Comparison of ENCODE assay signal across 10 cellular contexts in the genomic region with DNA sequence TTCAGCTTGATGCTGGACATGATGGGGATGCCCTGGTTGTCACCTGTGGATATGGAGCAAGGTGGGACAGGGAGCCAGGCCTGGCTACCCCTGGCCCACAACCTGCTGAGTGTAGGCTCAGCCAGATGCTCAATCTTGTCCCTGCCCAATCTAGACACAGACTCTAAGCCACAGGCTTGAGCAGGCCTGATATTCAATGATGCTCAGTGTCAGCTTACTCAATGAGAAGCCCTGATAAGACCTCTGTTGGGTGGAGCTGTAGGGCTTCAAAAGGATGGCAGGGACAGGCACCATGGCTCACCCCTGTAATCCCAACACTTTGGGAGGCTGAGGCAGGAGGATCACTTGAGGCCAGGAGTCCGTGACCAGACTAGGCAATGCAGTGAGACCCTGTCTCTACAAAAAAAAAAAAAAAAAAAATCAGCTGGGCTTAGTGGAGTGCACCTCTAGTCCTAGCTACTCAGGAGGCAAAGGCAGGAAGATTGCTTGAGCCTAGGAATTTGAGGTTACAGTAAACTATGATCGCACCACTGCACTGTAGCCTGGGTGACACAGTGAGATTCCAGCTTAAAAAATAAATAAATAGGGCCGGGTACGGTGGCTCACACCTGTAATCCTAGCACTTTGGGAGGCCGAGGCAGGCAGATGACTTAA. TPM values are rescaled to one million over a fixed set of nuclear protein-coding genes. Genes with fewer than 3 reads are reported as not detected.
DNase-seq lines count a peak whose midpoint lies in the region; ATAC-seq and TF ChIP-seq lines count a peak whose summit lies in the region.
"Had no signal": no experiment of that assay in that cellular context is flagged by ENCODE, and none has a peak within 500 bp of the region (broad histone marks: within the 10 kb centered on the region; RNA-seq: fewer than 3 reads in every experiment).

No MANE protein-coding gene starts in this region.

- no peak for ATAC-seq in activated T-cell treated with anti-CD3 and anti-CD28 coated beads, Interleukin-2, amount 50 U/mL, for 4 hours
- no peak for ATAC-seq in activated B cell treated with CpG ODN at 0.5 μM for 24 hours (ENCODE audit: low read depth)
- no peak for ATAC-seq in left lung

- no peaks in the 10 kb centered on the region for H3K9me3 Mint-ChIP-seq in activated T-cell treated with anti-CD3 and anti-CD28 coated beads, Interleukin-2, amount 50 U/mL, for 24 hours
- no peaks in the 10 kb centered on the region for H3K9me3 Mint-ChIP-seq in activated T-cell treated with anti-CD3 and anti-CD28 coated beads, Interleukin-2, amount 50 U/mL, for 4 hours
- H3K9me3 Mint-ChIP-seq in activated B cell treated with CpG ODN at 0.5 μM for 24 hours (no peaks in the 10 kb centered on the region), neural crest cell (no peaks in the 10 kb centered on the region), osteocyte (ENCODE audit: unreplicated experiment) (no peaks in the 10 kb centered on the region)

- H3K36me3 ChIP-seq in left lung, result peaks cover 0 to 51% of the 10 kb centered on the region in 2 donors

- TF ChIP-seq CTCF in activated B cell treated with CpG ODN at 0.5 μM for 24 hours (IDR thresholded peaks at IDR 0.05) (no peak), neural crest cell (conservative IDR thresholded peaks at IDR 0.05) (no peak), left lung (IDR thresholded peaks at IDR 0.05) (no peak), osteocyte (IDR thresholded peaks at IDR 0.05) (no peak)

- peak overlapping the region; percentile 89 for H3K27ac Mint-ChIP-seq in activated T-cell treated with anti-CD3 and anti-CD28 coated beads, Interleukin-2, amount 50 U/mL, for 24 hours
- H3K27ac Mint-ChIP-seq in activated B cell treated with CpG ODN at 0.5 μM for 24 hours (peak overlapping the region; percentile 66), neural crest cell (ENCODE audit: unreplicated experiment) (no peak overlapping the region), osteocyte (ENCODE audit: unreplicated experiment) (no peak overlapping the region)

- H3K4me1 ChIP-seq in left lung, result peaks cover 7 to 10% of the 10 kb centered on the region in 2 donors

- no peak overlapping the region for H3K4me3 Mint-ChIP-seq in activated T-cell treated with anti-CD3 and anti-CD28 coated beads, Interleukin-2, amount 50 U/mL, for 24 hours
- no peak overlapping the region for H3K4me3 Mint-ChIP-seq in activated T-cell treated with anti-CD3 and anti-CD28 coated beads, Interleukin-2, amount 50 U/mL, for 4 hours
- peak overlapping the region; percentile 4 for H3K4me3 Mint-ChIP-seq in activated B cell treated with CpG ODN at 0.5 μM for 24 hours
- H3K4me3 Mint-ChIP-seq in neural crest cell, result peak overlapping the region; percentile 56
- no peak overlapping the region for H3K4me3 Mint-ChIP-seq in osteocyte (ENCODE audit: unreplicated experiment)

- no peak for DNase-seq in activated T-cell treated with anti-CD3 and anti-CD28 coated beads, Interleukin-2, amount 50 U/mL, for 24 hours
- no peak for DNase-seq in activated T-cell treated with anti-CD3 and anti-CD28 coated beads, Interleukin-2, amount 50 U/mL, for 4 hours
- DNase-seq in activated B cell treated with CpG ODN at 0.5 μM for 24 hours (no peak), neural crest cell (ENCODE audit: low read depth, low spot score) (no peak), left lung (no peak), osteocyte (ENCODE audit: extremely low spot score, unreplicated experiment) (no peak)
- DNase-seq: kidney glomerular epithelial cell, MG63, NCI-H2081 had no signal

- POLR2A ChIA-PET in activated B cell treated with CpG ODN at 0.5 μM for 24 hours (lab: Charles Lee), result interaction anchor here (0.6 to 0.8 kb wide), 2 partner anchors 60 to 104 kb away, joined by 3 read pairs; no protein-coding TSS in a partner anchor

- H3K36me3 Mint-ChIP-seq in activated T-cell treated with anti-CD3 and anti-CD28 coated beads, Interleukin-2, amount 50 U/mL, for 24 hours (ENCODE audit: low read depth), result peaks cover 82% of the 10 kb centered on the region
- H3K36me3 Mint-ChIP-seq in activated T-cell treated with anti-CD3 and anti-CD28 coated beads, Interleukin-2, amount 50 U/mL, for 4 hours (ENCODE audit: insufficient read depth), result peaks cover 7% of the 10 kb centered on the region
- H3K36me3 Mint-ChIP-seq in activated B cell treated with CpG ODN at 0.5 μM for 24 hours (ENCODE audit: low read depth) (peaks cover 20% of the 10 kb centered on the region), neural crest cell (ENCODE audit: low read depth) (peaks cover 3% of the 10 kb centered on the region), osteocyte (ENCODE audit: unreplicated experiment) (peaks cover 7% of the 10 kb centered on the region)

- no peaks in the 10 kb centered on the region for H3K27me3 ChIP-seq in left lung
- H3K27me3 ChIP-seq: MG63 had no signal

- H3K27ac ChIP-seq in left lung, result no peak overlapping the region

- no peak overlapping the region for H3K4me3 ChIP-seq in left lung
- H3K4me3 ChIP-seq: MG63 had no signal

- intact Hi-C loops in activated B cell treated with CpG ODN at 0.5 μM for 24 hours (cut with micrococcal nuclease) (no loop called here), left lung (cut with DNase I) (no loop called here)

- H3K4me1 Mint-ChIP-seq in activated T-cell treated with anti-CD3 and anti-CD28 coated beads, Interleukin-2, amount 50 U/mL, for 24 hours (ENCODE audit: low read depth), result peaks cover 36% of the 10 kb centered on the region
- H3K4me1 Mint-ChIP-seq in activated T-cell treated with anti-CD3 and anti-CD28 coated beads, Interleukin-2, amount 50 U/mL, for 4 hours (ENCODE audit: low read depth), result peaks cover 30% of the 10 kb centered on the region
- peaks cover 30% of the 10 kb centered on the region for H3K4me1 Mint-ChIP-seq in activated B cell treated with CpG ODN at 0.5 μM for 24 hours
- peaks cover 22% of the 10 kb centered on the region for H3K4me1 Mint-ChIP-seq in neural crest cell
- H3K4me1 Mint-ChIP-seq in osteocyte (ENCODE audit: unreplicated experiment), result peaks cover 10% of the 10 kb centered on the region

- no peaks in the 10 kb centered on the region for H3K27me3 Mint-ChIP-seq in activated T-cell treated with anti-CD3 and anti-CD28 coated beads, Interleukin-2, amount 50 U/mL, for 24 hours
- no peaks in the 10 kb centered on the region for H3K27me3 Mint-ChIP-seq in activated T-cell treated with anti-CD3 and anti-CD28 coated beads, Interleukin-2, amount 50 U/mL, for 4 hours (ENCODE audit: low read depth)
- H3K27me3 Mint-ChIP-seq in activated B cell treated with CpG ODN at 0.5 μM for 24 hours (no peaks in the 10 kb centered on the region), neural crest cell (ENCODE audit: low read depth) (peaks cover 4% of the 10 kb centered on the region), osteocyte (ENCODE audit: unreplicated experiment) (no peaks in the 10 kb centered on the region)

- H3K9me3 ChIP-seq in left lung, result no peaks in the 10 kb centered on the region
- H3K9me3 ChIP-seq: MG63 had no signal

- CTCF ChIA-PET in activated B cell treated with CpG ODN at 0.5 μM for 24 hours (lab: Charles Lee), result interaction anchor here (0.6 to 2.9 kb wide), 5 partner anchors 45 to 257 kb away, joined by 3 to 15 read pairs (median 4); no protein-coding TSS in a partner anchor

RNA-seq across cellular contexts. Expression of gene LCAT, which starts 3.4 kb away (rescaled TPM):
- 1 to 10 TPM; 8.0 to 9.1 (median 8.1) TPM for total RNA-seq in activated T-cell treated with anti-CD3 and anti-CD28 coated beads, Interleukin-2, amount 50 U/mL, for 4 hours
- total RNA-seq in activated B cell treated with CpG ODN at 0.5 μM for 24 hours (15.8 and 17.0 TPM in 2 replicates), neural crest cell (16.6 and 17.6 TPM in 2 replicates), left lung (10 to 100 TPM; 27.5 to 37.2 TPM), osteocyte (35.3 and 36.9 TPM in 2 replicates)

RNA-seq across cellular contexts. Expression of gene PSMB10, which starts 3.9 kb away (rescaled TPM):
- total RNA-seq in activated T-cell treated with anti-CD3 and anti-CD28 coated beads, Interleukin-2, amount 50 U/mL, for 4 hours, result 100 to 1,000 TPM; 223 to 262 (median 249) TPM
- total RNA-seq in activated B cell treated with CpG ODN at 0.5 μM for 24 hours (202 and 232 TPM in 2 replicates), neural crest cell (22.4 and 22.5 TPM in 2 replicates), left lung (10 to 100 TPM; 59.7 to 76.8 TPM), osteocyte (58.3 and 59.0 TPM in 2 replicates)

RNA-seq across cellular contexts. Expression of gene CTRL, which starts 8.9 kb away (rescaled TPM):
- total RNA-seq in activated T-cell treated with anti-CD3 and anti-CD28 coated beads, Interleukin-2, amount 50 U/mL, for 4 hours, result 10 to 100 TPM in 1 of 3 donors, 1 to 10 TPM in 2; 7.8 to 10.4 (median 8.8) TPM
- 4.1 and 6.2 TPM in 2 replicates for total RNA-seq in activated B cell treated with CpG ODN at 0.5 μM for 24 hours
- total RNA-seq in neural crest cell, result 2.5 and 3.0 TPM in 2 replicates
- under 1 TPM in 1 of 2 donors, not detected in 1; 0.50 TPM for total RNA-seq in left lung
- total RNA-seq in osteocyte, result 0.39 and 0.91 TPM in 2 replicates
- total RNA-seq: urinary bladder had no signal

RNA-seq across cellular contexts. Expression of gene SLC12A4, which starts 27.9 kb away (rescaled TPM):
- total RNA-seq in activated T-cell treated with anti-CD3 and anti-CD28 coated beads, Interleukin-2, amount 50 U/mL, for 4 hours, result 10 to 100 TPM; 18.5 to 20.5 (median 19.6) TPM
- total RNA-seq in activated B cell treated with CpG ODN at 0.5 μM for 24 hours (24.6 and 37.9 TPM in 2 replicates), neural crest cell (36.0 and 36.8 TPM in 2 replicates), left lung (100 to 1,000 TPM in 1 of 2 donors, 10 to 100 TPM in 1; 99.2 to 121 TPM), osteocyte (90.7 and 91.6 TPM in 2 replicates)

RNA-seq across cellular contexts. Expression of gene DPEP3, which starts 39.7 kb away (rescaled TPM):
- under 1 TPM in 2 of 3 donors, not detected in 1; 0.11 to 0.33 TPM for total RNA-seq in activated T-cell treated with anti-CD3 and anti-CD28 coated beads, Interleukin-2, amount 50 U/mL, for 4 hours
- total RNA-seq in activated B cell treated with CpG ODN at 0.5 μM for 24 hours (0.29 and 0.38 TPM in 2 replicates), neural crest cell (not detected in 2 replicates), left lung (under 1 TPM in 1 of 2 donors, not detected in 1; 0.60 TPM), osteocyte (not detected in 2 replicates)
- total RNA-seq: urinary bladder had no signal

Comparison
In these comparisons a context has a peak if more than half of its experiments do, and no peak if none do; other contexts are left out.
1. H3K27ac Mint-ChIP-seq: peak in activated T-cell treated with anti-CD3 and anti-CD28 coated beads, Interleukin-2, amount 50 U/mL, for 24 hours (single experiment) and activated B cell treated with CpG ODN at 0.5 μM for 24 hours (single experiment); none in neural crest cell (single experiment) and osteocyte (single experiment).
2. H3K4me3 Mint-ChIP-seq: peak in activated B cell treated with CpG ODN at 0.5 μM for 24 hours (single experiment) and neural crest cell (single experiment); none in activated T-cell treated with anti-CD3 and anti-CD28 coated beads, Interleukin-2, amount 50 U/mL, for 24 hours (single experiment), activated T-cell treated with anti-CD3 and anti-CD28 coated beads, Interleukin-2, amount 50 U/mL, for 4 hours (single experiment) and osteocyte (single experiment).